In the genomic region with DNA sequence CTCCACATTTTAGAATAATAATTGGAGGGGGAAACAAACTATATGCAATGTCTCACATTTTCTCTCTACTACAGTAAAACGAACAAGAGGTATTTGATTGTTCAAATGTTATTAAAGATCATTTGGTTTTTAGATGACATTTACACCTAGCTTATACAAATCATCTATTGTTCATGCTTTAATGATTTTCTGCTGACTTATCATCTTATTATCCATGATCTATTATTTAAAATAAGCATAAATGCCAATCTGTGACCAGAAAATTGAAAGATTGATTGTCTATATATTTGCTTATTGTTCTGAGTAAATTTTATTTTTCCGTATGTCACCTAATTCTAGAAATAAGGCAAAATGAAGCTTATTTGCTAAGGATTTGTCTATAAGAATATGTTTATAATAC, we compare ENCODE assay signal across 1 cellular context.
TF ChIP-seq lines count a peak whose summit lies in the region.

No MANE protein-coding gene starts in this region.

TF ChIP-seq in HepG2, 621 proteins besides CTCF, POLR2A, EP300 and RAD21 (continued from another document):
- TF ChIP-seq, protein P1, sequence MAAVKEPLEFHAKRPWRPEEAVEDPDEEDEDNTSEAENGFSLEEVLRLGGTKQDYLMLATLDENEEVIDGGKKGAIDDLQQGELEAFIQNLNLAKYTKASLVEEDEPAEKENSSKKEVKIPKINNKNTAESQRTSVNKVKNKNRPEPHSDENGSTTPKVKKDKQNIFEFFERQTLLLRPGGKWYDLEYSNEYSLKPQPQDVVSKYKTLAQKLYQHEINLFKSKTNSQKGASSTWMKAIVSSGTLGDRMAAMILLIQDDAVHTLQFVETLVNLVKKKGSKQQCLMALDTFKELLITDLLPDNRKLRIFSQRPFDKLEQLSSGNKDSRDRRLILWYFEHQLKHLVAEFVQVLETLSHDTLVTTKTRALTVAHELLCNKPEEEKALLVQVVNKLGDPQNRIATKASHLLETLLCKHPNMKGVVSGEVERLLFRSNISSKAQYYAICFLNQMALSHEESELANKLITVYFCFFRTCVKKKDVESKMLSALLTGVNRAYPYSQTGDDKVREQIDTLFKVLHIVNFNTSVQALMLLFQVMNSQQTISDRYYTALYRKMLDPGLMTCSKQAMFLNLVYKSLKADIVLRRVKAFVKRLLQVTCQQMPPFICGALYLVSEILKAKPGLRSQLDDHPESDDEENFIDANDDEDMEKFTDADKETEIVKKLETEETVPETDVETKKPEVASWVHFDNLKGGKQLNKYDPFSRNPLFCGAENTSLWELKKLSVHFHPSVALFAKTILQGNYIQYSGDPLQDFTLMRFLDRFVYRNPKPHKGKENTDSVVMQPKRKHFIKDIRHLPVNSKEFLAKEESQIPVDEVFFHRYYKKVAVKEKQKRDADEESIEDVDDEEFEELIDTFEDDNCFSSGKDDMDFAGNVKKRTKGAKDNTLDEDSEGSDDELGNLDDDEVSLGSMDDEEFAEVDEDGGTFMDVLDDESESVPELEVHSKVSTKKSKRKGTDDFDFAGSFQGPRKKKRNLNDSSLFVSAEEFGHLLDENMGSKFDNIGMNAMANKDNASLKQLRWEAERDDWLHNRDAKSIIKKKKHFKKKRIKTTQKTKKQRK (IDR thresholded peaks at IDR 0.05; ENCODE audit: low read length) = no peak
- TF ChIP-seq CBFB (CRISPR knock-in tag; IDR thresholded peaks at IDR 0.05) (no peak), MAFK (conservative IDR thresholded peaks at IDR 0.05 in 1 of 2, IDR thresholded peaks at IDR 0.05 in 1 of 2; ENCODE audit: low read length in 2 of 2) (peak; percentile 13 to 76; a peak in 2 of 4 replicates), TSC22D2 (CRISPR knock-in tag; IDR thresholded peaks at IDR 0.05; ENCODE audit: borderline replicate concordance) (no peak), ZNF138 (CRISPR knock-in tag; IDR thresholded peaks at IDR 0.05; ENCODE audit: low read depth) (no peak), GPN1 (CRISPR knock-in tag; IDR thresholded peaks at IDR 0.05; ENCODE audit: borderline replicate concordance) (no peak), MAFF (IDR thresholded peaks at IDR 0.05; ENCODE audit: low read depth, low read length) (peak; percentile 59; the same call in 1 of the 2 replicates), ZNF530 (CRISPR knock-in tag; IDR thresholded peaks at IDR 0.05; ENCODE audit: low read depth) (no peak), ZBTB10 (CRISPR knock-in tag; IDR thresholded peaks at IDR 0.05; ENCODE audit: borderline replicate concordance) (no peak)
